8 cellular contexts compared by ENCODE assay signal in the genomic region with DNA sequence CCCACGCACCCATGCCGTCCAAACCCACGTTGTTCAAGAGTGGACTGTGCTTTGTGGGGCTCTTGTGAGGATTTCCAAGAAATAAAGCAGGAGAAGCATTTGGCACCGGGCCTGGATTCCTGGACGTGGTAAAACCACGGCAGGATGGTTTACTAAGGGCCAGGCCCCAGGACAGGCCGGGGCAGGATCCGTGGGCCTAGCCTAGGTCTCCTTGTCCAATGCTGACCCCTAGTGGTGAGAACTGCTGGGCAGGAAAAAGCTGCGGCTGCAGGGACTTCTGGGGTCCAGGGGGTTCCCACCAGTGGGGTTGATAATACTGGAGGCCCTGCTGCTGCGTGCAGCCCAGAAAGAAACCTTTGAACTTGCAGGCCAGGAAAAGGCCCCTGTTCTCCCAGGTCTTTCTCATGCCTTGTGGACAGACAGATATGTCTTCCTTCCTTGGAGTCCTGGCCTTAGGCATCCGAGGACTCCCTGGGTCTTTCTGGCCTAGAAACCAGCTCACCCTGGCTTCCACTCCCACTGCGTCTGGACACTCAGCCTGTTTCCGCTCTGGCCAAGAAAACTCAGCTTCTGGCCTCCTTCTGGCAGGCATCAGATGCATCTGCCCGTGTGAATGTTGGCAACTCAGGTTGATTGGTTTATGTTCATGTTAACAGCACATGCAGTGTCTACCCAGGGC.
DNase-seq lines count a peak whose midpoint lies in the region; ATAC-seq and TF ChIP-seq lines count a peak whose summit lies in the region.

No MANE protein-coding gene starts in this region.

- 44% methylated on average over 14 of the region's 14 CpGs for WGBS in smooth muscle cell (ENCODE audit: low lambda C conversion rate)

- no peaks in the 10 kb centered on the region for H3K27me3 Mint-ChIP-seq in T-helper 2 cell treated with Interferon-gamma antibody and Interleukin-4, amounts not matched to agents 5 μg/mL and 100 μg/mL, for 36 hours (ENCODE audit: low read depth)
- H3K27me3 Mint-ChIP-seq in brain, result no peaks in the 10 kb centered on the region

- no peaks in the 10 kb centered on the region for H3K9me3 ChIP-seq in smooth muscle cell (replicated peaks; ENCODE audit: low read depth)

- TF ChIP-seq CTCF in brain (conservative IDR thresholded peaks at IDR 0.05) (peak; percentile 95 to 98), smooth muscle cell (IDR thresholded peaks at IDR 0.05; ENCODE audit: borderline replicate concordance, insufficient read depth, poor library complexity, severe bottlenecking) (peak; percentile 100)

- H3K79me2 ChIP-seq in smooth muscle cell (ENCODE audit: low read depth), result no peaks in the 10 kb centered on the region

- H3K4me1 ChIP-seq in smooth muscle cell (ENCODE audit: low read depth), result no peaks in the 10 kb centered on the region

- H3K27ac ChIP-seq in smooth muscle cell (ENCODE audit: low read depth), result no peak overlapping the region

- no peak overlapping the region for H3K27ac Mint-ChIP-seq in T-helper 2 cell treated with Interferon-gamma antibody and Interleukin-4, amounts not matched to agents 5 μg/mL and 100 μg/mL, for 36 hours
- H3K27ac Mint-ChIP-seq in brain, result peak overlapping the region; percentile 32 to 96 (median 81)

- ATAC-seq in GM18870 (IDR thresholded peaks at IDR 0.05; ENCODE audit: unreplicated experiment) (no peak), GM18873 (IDR thresholded peaks at IDR 0.05; ENCODE audit: low FRiP score, unreplicated experiment) (no peak)

- H3K36me3 Mint-ChIP-seq in T-helper 2 cell treated with Interferon-gamma antibody and Interleukin-4, amounts not matched to agents 5 μg/mL and 100 μg/mL, for 36 hours (ENCODE audit: low read depth), result no peaks in the 10 kb centered on the region
- peaks cover 16% of the 10 kb centered on the region for H3K36me3 Mint-ChIP-seq in brain

- no peak overlapping the region for H3K4me3 Mint-ChIP-seq in T-helper 2 cell treated with Interferon-gamma antibody and Interleukin-4, amounts not matched to agents 5 μg/mL and 100 μg/mL, for 36 hours
- H3K4me3 Mint-ChIP-seq in brain, result no peak overlapping the region

- no peaks in the 10 kb centered on the region for H3K36me3 ChIP-seq in smooth muscle cell (ENCODE audit: low read depth)

- in situ Hi-C loops in KBM-7 (cut with MboI; ENCODE audit: low pct_unique_long_range_greater_than_20kb, low sequenced_read_pairs), result loop anchor here (25.0 kb wide), 1 partner anchor 484 kb away; no protein-coding TSS in a partner anchor

- no peaks in the 10 kb centered on the region for H3K4me1 Mint-ChIP-seq in T-helper 2 cell treated with Interferon-gamma antibody and Interleukin-4, amounts not matched to agents 5 μg/mL and 100 μg/mL, for 36 hours (ENCODE audit: low read depth)
- H3K4me1 Mint-ChIP-seq in brain, result peaks cover 19% of the 10 kb centered on the region

- DNase-seq in ELR (ENCODE audit: low read depth) (peak; percentile 70), KBM-7 (peak; percentile 70), iPS-NIHi11 (ENCODE audit: low spot score) (peak; percentile 95), smooth muscle cell (lab: John Stamatoyannopoulos, UW; ENCODE audit: unreplicated experiment) (peak; percentile 53)
- peak; percentile 33 for DNase-seq in T-helper 2 cell treated with Interferon-gamma antibody and Interleukin-4, amounts not matched to agents 5 μg/mL and 100 μg/mL, for 36 hours (ENCODE audit: low spot score)

- no peak overlapping the region for H3K4me3 ChIP-seq in smooth muscle cell

- no peak overlapping the region for H3K4me2 ChIP-seq in smooth muscle cell

- H2AFZ ChIP-seq in smooth muscle cell (ENCODE audit: low read depth), result no peak overlapping the region

- no peaks in the 10 kb centered on the region for H3F3A ChIP-seq in smooth muscle cell (ENCODE audit: low read depth)

- H3K9me3 Mint-ChIP-seq in T-helper 2 cell treated with Interferon-gamma antibody and Interleukin-4, amounts not matched to agents 5 μg/mL and 100 μg/mL, for 36 hours, result no peaks in the 10 kb centered on the region
- H3K9me3 Mint-ChIP-seq in brain, result no peaks in the 10 kb centered on the region

- no peak overlapping the region for H3K9ac ChIP-seq in smooth muscle cell (ENCODE audit: low read depth)

- no peaks in the 10 kb centered on the region for H4K20me1 ChIP-seq in smooth muscle cell (ENCODE audit: low read depth)

- H3K27me3 ChIP-seq in smooth muscle cell (ENCODE audit: low read depth), result no peaks in the 10 kb centered on the region

Comparison
In these comparisons a context has a peak if more than half of its experiments do, and no peak if none do; other contexts are left out.
1. DNase-seq: peak in every context shown above with its lines; median percentile 95 in iPS-NIHi11; 70 in ELR; 70 in KBM-7; 53 in smooth muscle cell; 33 in T-helper 2 cell treated with Interferon-gamma antibody and Interleukin-4, amounts not matched to agents 5 μg/mL and 100 μg/mL, for 36 hours.